Comparison of ENCODE assay signal across 18 cellular contexts in genomic region chr10:21090609-21091082, GRCh38.
"Had no signal": no experiment of that assay in that cellular context is flagged by ENCODE, and none has a peak within 500 bp of the region (broad histone marks: within the 10 kb centered on the region; RNA-seq: fewer than 3 reads in every experiment).

No MANE protein-coding gene starts in this region.

- H3K4me3 Mint-ChIP-seq: activated CD4-positive, alpha-beta T cell treated with anti-CD3 and anti-CD28 coated beads for 36 hours; activated naive CD8-positive, alpha-beta T cell treated with anti-CD3 and anti-CD28 coated beads, Interleukin-2, amount 10 ng/mL, durations not matched to agents 7 days and 5 days; effector memory CD8-positive, alpha-beta T cell; stimulated activated naive CD8-positive, alpha-beta T cell treated with anti-CD3 and anti-CD28 coated beads, Interleukin-15, amount 100 ng/mL, for 72 hours; WTC11 had no signal

- ATAC-seq: activated CD4-positive, alpha-beta T cell treated with anti-CD3 and anti-CD28 coated beads for 36 hours; body of pancreas; effector memory CD8-positive, alpha-beta T cell; left ventricle myocardium superior; stimulated activated naive CD8-positive, alpha-beta T cell treated with anti-CD3 and anti-CD28 coated beads, Interleukin-15, amount 100 ng/mL, for 72 hours; WTC11 had no signal

- H3K27me3 ChIP-seq: body of pancreas, right atrium auricular region, suprapubic skin, transverse colon, vagina had no signal

- H3K27ac ChIP-seq: body of pancreas, prostate gland, right atrium auricular region, suprapubic skin, transverse colon, vagina had no signal

- H3K4me1 Mint-ChIP-seq: activated CD4-positive, alpha-beta T cell treated with anti-CD3 and anti-CD28 coated beads for 36 hours; activated naive CD8-positive, alpha-beta T cell treated with anti-CD3 and anti-CD28 coated beads, Interleukin-2, amount 10 ng/mL, durations not matched to agents 7 days and 5 days; stimulated activated naive CD8-positive, alpha-beta T cell treated with anti-CD3 and anti-CD28 coated beads, Interleukin-15, amount 100 ng/mL, for 72 hours had no signal

- H3K27me3 Mint-ChIP-seq: activated naive CD8-positive, alpha-beta T cell treated with anti-CD3 and anti-CD28 coated beads, Interleukin-2, amount 10 ng/mL, durations not matched to agents 7 days and 5 days; effector memory CD8-positive, alpha-beta T cell; stimulated activated naive CD8-positive, alpha-beta T cell treated with anti-CD3 and anti-CD28 coated beads, Interleukin-15, amount 100 ng/mL, for 72 hours had no signal

- H3K27ac Mint-ChIP-seq: activated CD4-positive, alpha-beta T cell treated with anti-CD3 and anti-CD28 coated beads for 36 hours; activated naive CD8-positive, alpha-beta T cell treated with anti-CD3 and anti-CD28 coated beads, Interleukin-2, amount 10 ng/mL, durations not matched to agents 7 days and 5 days; effector memory CD8-positive, alpha-beta T cell; WTC11 had no signal

- H3K9me3 Mint-ChIP-seq: stimulated activated naive CD8-positive, alpha-beta T cell treated with anti-CD3 and anti-CD28 coated beads, Interleukin-15, amount 100 ng/mL, for 72 hours; WTC11 had no signal

- H3K4me1 ChIP-seq: prostate gland, right atrium auricular region, suprapubic skin, transverse colon, vagina had no signal

- H3K36me3 Mint-ChIP-seq: activated naive CD8-positive, alpha-beta T cell treated with anti-CD3 and anti-CD28 coated beads, Interleukin-2, amount 10 ng/mL, durations not matched to agents 7 days and 5 days; WTC11 had no signal

- DNase-seq: activated CD4-positive, alpha-beta T cell treated with anti-CD3 and anti-CD28 coated beads for 36 hours; activated CD4-positive, alpha-beta T cell treated with anti-CD3 and anti-CD28 coated beads, Interleukin-2, amount 50 U/mL, for 48 hours; activated naive CD4-positive, alpha-beta T cell; activated naive CD8-positive, alpha-beta T cell treated with anti-CD3 and anti-CD28 coated beads, Interleukin-2, amount 10 ng/mL, durations not matched to agents 7 days and 5 days; activated T-cell treated with anti-CD3 and anti-CD28 coated beads for 4 hours; amygdala; body of pancreas; effector memory CD8-positive, alpha-beta T cell; foreskin fibroblast; left ventricle myocardium superior; stimulated activated CD4-positive, alpha-beta T cell treated with anti-CD3 and anti-CD28 coated beads, Interleukin-2, amount 100 ng/mL, for 24 hours; stimulated activated naive CD8-positive, alpha-beta T cell treated with anti-CD3 and anti-CD28 coated beads, Interleukin-15, amount 100 ng/mL, for 72 hours; transverse colon had no signal

- H3K36me3 ChIP-seq: prostate gland, right atrium auricular region, suprapubic skin, transverse colon, vagina had no signal

- H3K4me3 ChIP-seq: body of pancreas, prostate gland, right atrium auricular region, suprapubic skin, transverse colon, vagina had no signal

- H3K9me3 ChIP-seq: body of pancreas, prostate gland, right atrium auricular region, suprapubic skin, transverse colon, vagina had no signal
